Comparison of ENCODE assay signal across 1 cellular context in genomic region chr19:611506-611869, GRCh38.
TF ChIP-seq lines count a peak whose summit lies in the region.

No MANE protein-coding gene starts in this region.

TF ChIP-seq in GM23338, 12 proteins besides CTCF, POLR2A, EP300 and RAD21:
- TF ChIP-seq NANOG (IDR thresholded peaks at IDR 0.05; ENCODE audit: borderline replicate concordance): no peak
- TF ChIP-seq, protein P1, sequence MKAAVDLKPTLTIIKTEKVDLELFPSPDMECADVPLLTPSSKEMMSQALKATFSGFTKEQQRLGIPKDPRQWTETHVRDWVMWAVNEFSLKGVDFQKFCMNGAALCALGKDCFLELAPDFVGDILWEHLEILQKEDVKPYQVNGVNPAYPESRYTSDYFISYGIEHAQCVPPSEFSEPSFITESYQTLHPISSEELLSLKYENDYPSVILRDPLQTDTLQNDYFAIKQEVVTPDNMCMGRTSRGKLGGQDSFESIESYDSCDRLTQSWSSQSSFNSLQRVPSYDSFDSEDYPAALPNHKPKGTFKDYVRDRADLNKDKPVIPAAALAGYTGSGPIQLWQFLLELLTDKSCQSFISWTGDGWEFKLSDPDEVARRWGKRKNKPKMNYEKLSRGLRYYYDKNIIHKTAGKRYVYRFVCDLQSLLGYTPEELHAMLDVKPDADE (IDR thresholded peaks at IDR 0.05): no peak
- TF ChIP-seq STAT1 (IDR thresholded peaks at IDR 0.05; ENCODE audit: unreplicated experiment): no peak
- TF ChIP-seq JUNB (IDR thresholded peaks at IDR 0.05; ENCODE audit: unreplicated experiment): no peak
- TF ChIP-seq EZH2 (IDR thresholded peaks at IDR 0.05; ENCODE audit: low read depth, unreplicated experiment): no peak
- TF ChIP-seq REST (IDR thresholded peaks at IDR 0.05; ENCODE audit: unreplicated experiment): no peak
- no peak for TF ChIP-seq ZNF462 (CRISPR knock-in tag; IDR thresholded peaks at IDR 0.05)
- TF ChIP-seq CREB1 (CRISPR knock-in tag; IDR thresholded peaks at IDR 0.05; ENCODE audit: low read depth): no peak
- TF ChIP-seq ZNF331 (CRISPR knock-in tag; IDR thresholded peaks at IDR 0.05; ENCODE audit: low read depth): no peak
- TF ChIP-seq ZNF114 (CRISPR knock-in tag; IDR thresholded peaks at IDR 0.05): no peak
- no peak for TF ChIP-seq POLR2AphosphoS5 (IDR thresholded peaks at IDR 0.05; ENCODE audit: low read depth)
- no peak for TF ChIP-seq EZH2phosphoT487 (IDR thresholded peaks at IDR 0.05; ENCODE audit: unreplicated experiment)
